Comparison of ENCODE assay signal across 19 cellular contexts in genomic region chr14:91453744-91454143, GRCh38. TPM values are rescaled to one million over a fixed set of nuclear protein-coding genes. Genes with fewer than 3 reads are reported as not detected.
A peak's percentile ranks its signal among the peaks of the same experiment; 100 is the strongest.
DNase-seq lines count a peak whose midpoint lies in the region; ATAC-seq and TF ChIP-seq lines count a peak whose summit lies in the region.
"Had no signal": no experiment of that assay in that cellular context is flagged by ENCODE, and none has a peak within 500 bp of the region (broad histone marks: within the 10 kb centered on the region; RNA-seq: fewer than 3 reads in every experiment).

No MANE protein-coding gene starts in this region.

- no peak overlapping the region for H3K4me3 Mint-ChIP-seq in GM23338
- peak overlapping the region in 3 of 10 donors; percentile 37 to 64 (median 54) for H3K4me3 Mint-ChIP-seq in naive thymus-derived CD8-positive, alpha-beta T cell
- H3K4me3 Mint-ChIP-seq: activated T-helper 17 cell treated with anti-CD3 and anti-CD28 coated beads, Interleukin-2, amount 50 U/mL, for 72 hours had no signal

- peaks cover 7% of the 10 kb centered on the region for H3K27me3 Mint-ChIP-seq in GM23338 (ENCODE audit: insufficient read depth, low read depth, poor library complexity)
- H3K27me3 Mint-ChIP-seq in naive thymus-derived CD8-positive, alpha-beta T cell, result no peaks in the 10 kb centered on the region
- H3K27me3 Mint-ChIP-seq: activated T-helper 17 cell treated with anti-CD3 and anti-CD28 coated beads, Interleukin-2, amount 50 U/mL, for 72 hours had no signal

- H3K9me3 Mint-ChIP-seq in GM23338, result no peaks in the 10 kb centered on the region; the same call in 2 of the 3 replicates
- no peaks in the 10 kb centered on the region for H3K9me3 Mint-ChIP-seq in naive thymus-derived CD8-positive, alpha-beta T cell
- H3K9me3 Mint-ChIP-seq: activated T-helper 17 cell treated with anti-CD3 and anti-CD28 coated beads, Interleukin-2, amount 50 U/mL, for 72 hours had no signal

- no peak for TF ChIP-seq CTCF in GM23338 (conservative IDR thresholded peaks at IDR 0.05; ENCODE audit: low read depth in 2 of 2)
- no peak for TF ChIP-seq CTCF in colonic mucosa (IDR thresholded peaks at IDR 0.05)

- H3K4me2 ChIP-seq in GM23338, result no peak overlapping the region
- H3K4me2 ChIP-seq: BLaER1 had no signal

- intact Hi-C loops in colonic mucosa (cut with DNase I), result no loop called here

- peak; percentile 64 for ATAC-seq in GM23338
- peak; percentile 3 to 15 for ATAC-seq in naive thymus-derived CD8-positive, alpha-beta T cell
- ATAC-seq in HG02588 (IDR thresholded peaks at IDR 0.05; ENCODE audit: unreplicated experiment), result no peak
- ATAC-seq in HG03378 (IDR thresholded peaks at IDR 0.05; ENCODE audit: unreplicated experiment), result no peak
- ATAC-seq: activated T-helper 17 cell treated with anti-CD3 and anti-CD28 coated beads, Interleukin-2, amount 50 U/mL, for 72 hours had no signal

- H3K36me3 ChIP-seq in GM23338 (ENCODE audit: insufficient read depth) (peaks cover 12% of the 10 kb centered on the region; the same call in 1 of the 2 replicates), colonic mucosa (peaks cover 9% of the 10 kb centered on the region)

- no peaks in the 10 kb centered on the region for H3F3A ChIP-seq in GM23338 (replicated peaks; ENCODE audit: low read depth)

- no peak overlapping the region for H3K9ac ChIP-seq in colonic mucosa (ENCODE audit: low read depth in 2 of 2, low read length in 2 of 2)
- H3K9ac ChIP-seq: BLaER1 had no signal

- no peak overlapping the region for H2AFZ ChIP-seq in GM23338

- H3K36me3 Mint-ChIP-seq in GM23338 (ENCODE audit: low read depth), result peaks cover 38% of the 10 kb centered on the region; the same call in 2 of the 3 replicates
- peaks cover 0 to 35% (median 8%) of the 10 kb centered on the region in 3 donors for H3K36me3 Mint-ChIP-seq in naive thymus-derived CD8-positive, alpha-beta T cell

- H4K20me1 ChIP-seq in GM23338 (replicated peaks; ENCODE audit: insufficient read depth), result no peaks in the 10 kb centered on the region

- no peak overlapping the region for H3K4me3 ChIP-seq in GM23338
- H3K4me3 ChIP-seq in colonic mucosa, result no peak overlapping the region
- H3K4me3 ChIP-seq: BLaER1, lung, thoracic aorta had no signal

- no peak overlapping the region for H3K27ac ChIP-seq in GM23338 (ENCODE audit: low read depth)
- no peak overlapping the region for H3K27ac ChIP-seq in colonic mucosa
- H3K27ac ChIP-seq: BLaER1, thoracic aorta had no signal

- no peaks in the 10 kb centered on the region for H3K79me2 ChIP-seq in GM23338 (replicated peaks; ENCODE audit: insufficient read depth)

- H3K4me1 ChIP-seq in GM23338 (ENCODE audit: insufficient read depth) (no peaks in the 10 kb centered on the region), colonic mucosa (no peaks in the 10 kb centered on the region)
- H3K4me1 ChIP-seq: BLaER1 had no signal

- H3K27me3 ChIP-seq in GM23338 (ENCODE audit: insufficient read depth) (no peaks in the 10 kb centered on the region), colonic mucosa (no peaks in the 10 kb centered on the region)
- H3K27me3 ChIP-seq: BLaER1 had no signal

- peaks cover 7% of the 10 kb centered on the region; the same call in 2 of the 3 replicates for H3K4me1 Mint-ChIP-seq in GM23338
- peaks cover 13 to 35% (median 28%) of the 10 kb centered on the region in 4 donors for H3K4me1 Mint-ChIP-seq in naive thymus-derived CD8-positive, alpha-beta T cell

- H3K9me3 ChIP-seq in colonic mucosa, result no peaks in the 10 kb centered on the region
- H3K9me3 ChIP-seq: BLaER1, thoracic aorta had no signal

- H3K27ac Mint-ChIP-seq in GM23338, result no peak overlapping the region
- peak overlapping the region; percentile 70 to 95 (median 87) for H3K27ac Mint-ChIP-seq in naive thymus-derived CD8-positive, alpha-beta T cell
- H3K27ac Mint-ChIP-seq: activated T-helper 17 cell treated with anti-CD3 and anti-CD28 coated beads, Interleukin-2, amount 50 U/mL, for 72 hours had no signal

- DNase-seq in NCI-H748 (lab: John Stamatoyannopoulos, UW; ENCODE audit: unreplicated experiment) (peak; percentile 16), NCI-H748 treated with DMSO at 0.1 percent for 48 hours (lab: John Stamatoyannopoulos, UW) (no peak), GM23338 (ENCODE audit: low spot score) (no peak), colonic mucosa (peak; percentile 25), anterior cingulate cortex (lab: John Stamatoyannopoulos, UW) (no peak)
- DNase-seq in naive thymus-derived CD8-positive, alpha-beta T cell, result no peak
- DNase-seq: activated CD4-positive, CD25-positive, alpha-beta regulatory T cell treated with anti-CD3 and anti-CD28 coated beads, Interleukin-2, amount 50 U/mL, for 72 hours; MM.1S; NCI-H187; NCI-H446; retina; stimulated activated CD4-positive, alpha-beta T cell treated with anti-CD3 and anti-CD28 coated beads, Interleukin-12 subunit alpha, Interleukin-12 subunit beta, amount 100 ng/mL, for 4 hours; T1000 had no signal

- no peaks in the 10 kb centered on the region for H3K9me2 ChIP-seq in GM23338 (ENCODE audit: insufficient read depth)

- POLR2A ChIA-PET in naive thymus-derived CD8-positive, alpha-beta T cell (lab: Charles Lee), result interaction anchor here (1.0 kb wide), 1 partner anchor 36 kb away, joined by 3 read pairs; the partner anchor contains the start of gene CCDC88C

TF ChIP-seq in GM23338, 12 proteins besides CTCF, POLR2A, EP300 and RAD21 (continues in another document):
- TF ChIP-seq CREB1 (CRISPR knock-in tag; IDR thresholded peaks at IDR 0.05; ENCODE audit: low read depth) (no peak), ZNF114 (CRISPR knock-in tag; IDR thresholded peaks at IDR 0.05) (no peak)
- TF ChIP-seq, protein P1, sequence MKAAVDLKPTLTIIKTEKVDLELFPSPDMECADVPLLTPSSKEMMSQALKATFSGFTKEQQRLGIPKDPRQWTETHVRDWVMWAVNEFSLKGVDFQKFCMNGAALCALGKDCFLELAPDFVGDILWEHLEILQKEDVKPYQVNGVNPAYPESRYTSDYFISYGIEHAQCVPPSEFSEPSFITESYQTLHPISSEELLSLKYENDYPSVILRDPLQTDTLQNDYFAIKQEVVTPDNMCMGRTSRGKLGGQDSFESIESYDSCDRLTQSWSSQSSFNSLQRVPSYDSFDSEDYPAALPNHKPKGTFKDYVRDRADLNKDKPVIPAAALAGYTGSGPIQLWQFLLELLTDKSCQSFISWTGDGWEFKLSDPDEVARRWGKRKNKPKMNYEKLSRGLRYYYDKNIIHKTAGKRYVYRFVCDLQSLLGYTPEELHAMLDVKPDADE (IDR thresholded peaks at IDR 0.05), result no peak

RNA-seq across cellular contexts. Expression of gene CCDC88C, which starts 36.1 kb away (rescaled TPM):
- total RNA-seq in GM23338 (2014; rRNA removed; shearing (Covaris generic)), result 42.1 and 60.7 TPM in 2 replicates
- 20.8 and 23.6 TPM in 2 replicates for polyA plus RNA-seq in GM23338 (2016; fragmentation: Nextera tagmentation; extraction: Ambion mirVana)
- total RNA-seq in colonic mucosa, result 10 to 100 TPM; 45.6 to 48.0 TPM
- 100 to 1,000 TPM; 300 to 322 TPM for total RNA-seq in naive thymus-derived CD8-positive, alpha-beta T cell
- polyA plus RNA-seq in naive thymus-derived CD8-positive, alpha-beta T cell, result 10 to 100 TPM; 23.4 to 41.9 (median 24.0) TPM

RNA-seq across cellular contexts. Expression of gene PPP4R3A, which starts 56.4 kb away (rescaled TPM):
- 105 and 128 TPM in 2 replicates for total RNA-seq in GM23338 (2014; rRNA removed; shearing (Covaris generic))
- 45.8 and 50.3 TPM in 2 replicates for polyA plus RNA-seq in GM23338 (2016; fragmentation: Nextera tagmentation; extraction: Ambion mirVana)
- 10 to 100 TPM; 79.3 to 90.9 TPM for total RNA-seq in colonic mucosa
- 100 to 1,000 TPM; 197 to 208 TPM for total RNA-seq in naive thymus-derived CD8-positive, alpha-beta T cell
- 100 to 1,000 TPM in 1 of 3 donors, 10 to 100 TPM in 2; 73.8 to 121 (median 75.3) TPM for polyA plus RNA-seq in naive thymus-derived CD8-positive, alpha-beta T cell

Comparison
In these comparisons a context has a peak if more than half of its experiments do, and no peak if none do; other contexts are left out.
1. DNase-seq: peak in NCI-H748 (single experiment) and colonic mucosa (single experiment); none in NCI-H748 treated with DMSO at 0.1 percent for 48 hours (single experiment), GM23338 (single experiment), naive thymus-derived CD8-positive, alpha-beta T cell (0 of 10) and anterior cingulate cortex (0 of 58).
2. ATAC-seq: peak in GM23338 (single experiment) and naive thymus-derived CD8-positive, alpha-beta T cell (2 of 2); none in HG02588 (single experiment) and HG03378 (single experiment).